In the genomic region with DNA sequence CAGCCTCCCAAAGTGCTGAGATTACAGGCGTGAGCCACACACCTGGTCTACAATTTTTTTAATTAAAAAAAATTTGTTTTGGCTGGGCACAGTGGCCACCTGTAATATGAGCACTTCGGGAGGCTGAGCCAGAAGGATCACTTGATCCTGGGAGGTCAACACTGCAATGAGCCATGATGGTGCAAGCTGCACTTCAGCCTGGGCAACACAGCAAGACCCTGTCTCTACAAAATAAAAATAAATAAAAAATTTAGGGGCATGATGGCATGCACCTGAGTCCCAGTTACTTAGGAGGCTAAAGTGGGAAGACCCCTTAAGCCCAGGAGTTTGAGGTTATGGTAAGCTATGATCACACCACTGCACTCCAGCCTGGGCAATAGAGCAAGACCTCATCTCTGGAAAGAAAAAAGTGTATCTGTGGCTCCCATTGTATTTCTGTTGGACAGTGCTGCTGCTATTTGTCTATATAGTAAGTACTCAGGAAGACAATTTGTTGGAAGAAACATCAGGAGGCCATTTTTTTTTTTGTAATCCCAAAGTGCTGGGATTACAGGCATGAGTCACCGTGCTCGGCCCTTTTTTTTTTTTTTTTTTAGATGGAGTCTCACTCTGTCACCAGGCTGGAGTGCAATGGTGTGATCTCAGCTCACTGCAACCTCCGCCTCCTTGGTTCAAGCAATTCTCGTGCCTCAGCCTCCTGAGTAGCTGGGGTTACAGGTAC, we compare ENCODE assay signal across 28 cellular contexts. TPM values are rescaled to one million over a fixed set of nuclear protein-coding genes. Genes with fewer than 3 reads are reported as not detected.
DNase-seq lines count a peak whose midpoint lies in the region; ATAC-seq, FAIRE-seq and TF ChIP-seq lines count a peak whose summit lies in the region.
"Had no signal": no experiment of that assay in that cellular context is flagged by ENCODE, and none has a peak within 500 bp of the region (broad histone marks: within the 10 kb centered on the region; RNA-seq: fewer than 3 reads in every experiment).

No MANE protein-coding gene starts in this region.

- BruUV-seq in K562 (replicated peaks; lab: Mats Ljungman, UMichigan) = no TSS peak

- no peak for TF ChIP-seq RAD21 in K562 (CRISPR knock-in tag; conservative IDR thresholded peaks at IDR 0.05 in 1 of 2, IDR thresholded peaks at IDR 0.05 in 1 of 2)

- H3K9ac ChIP-seq in OCI-LY3 (ENCODE audit: low read length) = peak overlapping the region; percentile 70; the same call in 1 of the 2 replicates
- no peak overlapping the region for H3K9ac ChIP-seq in K562 (ENCODE audit: insufficient read depth in 1 of 2, low read depth in 2 of 2, low read length in 2 of 2)

- H3K4me3 ChIP-seq in OCI-LY3 (ENCODE audit: low read length) (no peak overlapping the region), K562 (no peak overlapping the region), osteoblast (ENCODE audit: insufficient read depth, low read length) (no peak overlapping the region)
- H3K4me3 ChIP-seq: left lung, prostate gland, sigmoid colon, suprapubic skin had no signal

- CTCF ChIA-PET in K562 (lab: Yijun Ruan, JAX; ENCODE audit: low intra/inter-chr PET ratio) = no interaction called here

- FAIRE-seq in K562 (lab: Jason Lieb, UNC) = no peak
- FAIRE-seq: D721Med, H1, islet of Langerhans had no signal

- intact Hi-C loops in K562 (cut with micrococcal nuclease) = no loop called here

- no peaks in the 10 kb centered on the region for H3K9me1 ChIP-seq in K562 (ENCODE audit: control insufficient read depth, insufficient read depth, low read length)

- TF ChIP-seq POLR2A in K562 (conservative IDR thresholded peaks at IDR 0.05) = no peak

- POLR2A ChIA-PET in K562 (lab: Yijun Ruan, JAX) = no interaction called here

- H3K9me3 ChIP-seq in OCI-LY3 (ENCODE audit: insufficient read depth, low read length) (no peaks in the 10 kb centered on the region), K562 (replicated peaks; ENCODE audit: control insufficient read depth, insufficient read depth, low read depth, low read length) (no peaks in the 10 kb centered on the region), osteoblast (ENCODE audit: low read depth, low read length) (no peaks in the 10 kb centered on the region)
- H3K9me3 ChIP-seq: left lung, prostate gland, sigmoid colon, suprapubic skin had no signal

- H3K4me2 ChIP-seq in OCI-LY3 (ENCODE audit: low read length) = 0 out of 2 replicates have a peak overlapping the region, but pooled peaks have one; percentile 61
- H3K4me2 ChIP-seq in K562 (ENCODE audit: insufficient read depth, low read length) = no peak overlapping the region
- peak overlapping the region; percentile 71 for H3K4me2 ChIP-seq in osteoblast (ENCODE audit: insufficient read depth, low read length)

- WGBS in K562 (ENCODE audit: insufficient coverage, low coverage, missing lambda C conversion rate) = 31% methylated on average over 5 of the region's 6 CpGs

- H2AFZ ChIP-seq in OCI-LY3 (ENCODE audit: low read depth, low read length) (no peak overlapping the region), K562 (ENCODE audit: low read depth, low read length) (no peak overlapping the region), osteoblast (ENCODE audit: low read length) (no peak overlapping the region)

- DNase-seq in EL = peak; percentile 33
- no peak for DNase-seq in K562 (ENCODE audit: extremely low read depth in 1 of 4, low spot score in 3 of 4)
- no peak for DNase-seq in osteoblast (ENCODE audit: insufficient read length, low spot score, missing footprints)
- DNase-seq in COR-L47 (lab: John Stamatoyannopoulos, UW) = no peak
- DNase-seq in NCI-H1417 (lab: John Stamatoyannopoulos, UW) = no peak
- DNase-seq: activated CD4-positive, alpha-beta T cell treated with anti-CD3 and anti-CD28 coated beads for 48 hours; activated T-cell treated with anti-CD3 and anti-CD28 coated beads, Interleukin-2, amount 50 U/mL, for 72 hours; anterior cingulate cortex; glutamatergic neuron; KG1; left lung; mesendoderm; MM.1S; NCI-H1417 treated with DMSO at 0.1 percent for 48 hours; NCI-H2081 treated with DMSO at 0.1 percent for 48 hours; OCI-M1; sigmoid colon; stimulated activated CD4-positive, alpha-beta T cell treated with anti-CD3 and anti-CD28 coated beads, Interleukin-15, amount 100 ng/mL, for 24 hours; stimulated activated naive CD4-positive, alpha-beta T cell had no signal

- H3K27me3 ChIP-seq in OCI-LY3 (ENCODE audit: low read depth, low read length) (no peaks in the 10 kb centered on the region), K562 (ENCODE audit: control insufficient read depth in 2 of 2, insufficient read depth in 2 of 2, low read length in 2 of 2) (no peaks in the 10 kb centered on the region), osteoblast (ENCODE audit: insufficient read depth, low read length) (no peaks in the 10 kb centered on the region)
- H3K27me3 ChIP-seq: left lung, sigmoid colon, suprapubic skin had no signal

- no peak for TF ChIP-seq EP300 in K562 (IDR thresholded peaks at IDR 0.05; ENCODE audit: low read length)

- H3K27ac ChIP-seq in OCI-LY3 (ENCODE audit: low read length) (peak overlapping the region; percentile 94), K562 (ENCODE audit: extremely low read depth, low read depth, low read length) (no peak overlapping the region), osteoblast (ENCODE audit: low read depth, low read length) (peak overlapping the region; percentile 91)
- H3K27ac ChIP-seq: C4-2B, prostate gland, suprapubic skin had no signal

- no peaks in the 10 kb centered on the region for H4K20me1 ChIP-seq in OCI-LY3 (ENCODE audit: insufficient read depth, low read length)
- H4K20me1 ChIP-seq in K562 (replicated peaks; ENCODE audit: control insufficient read depth, insufficient read depth, low read length) = no peaks in the 10 kb centered on the region
- H4K20me1 ChIP-seq in osteoblast (ENCODE audit: insufficient read depth, low read length) = no peaks in the 10 kb centered on the region

- in situ Hi-C loops in K562 (cut with MboI) = no loop called here

- no peaks in the 10 kb centered on the region for H3K79me2 ChIP-seq in OCI-LY3 (ENCODE audit: low read length)
- no peaks in the 10 kb centered on the region for H3K79me2 ChIP-seq in K562 (ENCODE audit: control insufficient read depth, insufficient read depth, low read length)
- H3K79me2 ChIP-seq in osteoblast (ENCODE audit: insufficient read depth, low read length) = no peaks in the 10 kb centered on the region

- H3K4me1 ChIP-seq in OCI-LY3 (ENCODE audit: low read length) (peaks cover 80% of the 10 kb centered on the region), K562 (replicated peaks in 1 of 2; ENCODE audit: control insufficient read depth in 2 of 2, insufficient read depth in 2 of 2, low read length in 2 of 2) (peaks cover 5 to 6% of the 10 kb centered on the region in 2 experiments; a peak in 3 of 5 replicates), osteoblast (ENCODE audit: insufficient read depth, low read length) (peaks cover 27% of the 10 kb centered on the region)
- H3K4me1 ChIP-seq: prostate gland, sigmoid colon had no signal

- TF ChIP-seq CTCF in OCI-LY3 (IDR thresholded peaks at IDR 0.05; ENCODE audit: low read depth, low read length) = no peak
- no peak for TF ChIP-seq CTCF in K562 (IDR thresholded peaks at IDR 0.05 in 2 of 3, conservative IDR thresholded peaks at IDR 0.05 in 1 of 3; ENCODE audit: insufficient read depth in 2 of 3, low read depth in 1 of 3, low read length in 3 of 3)
- TF ChIP-seq CTCF in osteoblast (IDR thresholded peaks at IDR 0.05; ENCODE audit: extremely low read depth, low read depth, low read length) = no peak

- ATAC-seq in K562 (no peak), GM18870 (IDR thresholded peaks at IDR 0.05; ENCODE audit: unreplicated experiment) (no peak), HG03521 (IDR thresholded peaks at IDR 0.05; ENCODE audit: unreplicated experiment) (no peak)

- H3K36me3 ChIP-seq in OCI-LY3 (replicated peaks; ENCODE audit: low read depth, low read length) = no peaks in the 10 kb centered on the region
- no peaks in the 10 kb centered on the region for H3K36me3 ChIP-seq in K562 (ENCODE audit: control insufficient read depth, insufficient read depth, low read length)
- H3K36me3 ChIP-seq in osteoblast (ENCODE audit: insufficient read depth, low read length) = no peaks in the 10 kb centered on the region
- H3K36me3 ChIP-seq: left lung, prostate gland, sigmoid colon, suprapubic skin had no signal

TF ChIP-seq in K562, 482 proteins besides CTCF, POLR2A, EP300 and RAD21 (continues in another document):
- TF ChIP-seq ZNF384 (IDR thresholded peaks at IDR 0.05; ENCODE audit: low read depth, low read length) (peak; percentile 70; the same call in 1 of the 2 replicates), ZNF445 (CRISPR knock-in tag; IDR thresholded peaks at IDR 0.05; ENCODE audit: low read depth) (no peak)

RNA-seq across cellular contexts. Expression of gene SH3BP5, which starts 27.5 kb away (rescaled TPM):
- 17.8 and 19.2 TPM in 2 replicates for total RNA-seq in K562 (2011; cell fraction: chromatin; rRNA removed; ENCODE audit: low replicate concordance)
- 10.1 and 13.8 TPM in 2 replicates for total RNA-seq in K562 (2011; cell fraction: nucleolus; rRNA removed)
- total RNA-seq in K562 (2011; cell fraction: nucleoplasm; rRNA removed) = 11.7 and 17.1 TPM in 2 replicates
- total RNA-seq in K562 (2014; rRNA removed) (14.9 and 17.1 TPM in 2 replicates), K562 (2014; rRNA removed; fragmentation: Illumina TruSeq; extraction: Trizol) (13.5 and 15.2 TPM in 2 replicates), K562 (2015; rRNA removed; fragmentation: Illumina TruSeq; extraction: Trizol) (12.2 and 13.5 TPM in 2 replicates), K562 (2021) (13.9 and 18.6 TPM in 2 replicates), osteoblast (65.4 and 67.3 TPM in 2 replicates)
- polyA plus RNA-seq in K562 (2011; rRNA removed) (26.2 and 29.0 TPM in 2 replicates), K562 (2014; fragmentation: Illumina TruSeq; extraction: Trizol) (22.0 and 28.0 TPM in 2 replicates), K562 (2014; fragmentation: Nextera tagmentation; extraction: Ambion mirVana) (1 to 10 TPM; 2.9 to 3.5 TPM), K562 (2014; rRNA removed) (23.4 and 24.7 TPM in 2 replicates)
- polyA plus RNA-seq in K562 (2011; cell fraction: cytosol; rRNA removed) = 19.8 and 19.9 TPM in 2 replicates
- 18.5 and 19.8 TPM in 2 replicates for polyA plus RNA-seq in K562 (2011; cell fraction: nucleus; rRNA removed)
- polyA plus RNA-seq in K562 (2012) = 20.4 and 27.0 TPM in 2 replicates
- 15.7 and 16.1 TPM in 2 replicates for polyA minus RNA-seq in K562 (2011; rRNA and poly(A)+ RNA removed)
- polyA minus RNA-seq in K562 (2011; cell fraction: cytosol; rRNA and poly(A)+ RNA removed) = 12.2 and 14.1 TPM in 2 replicates
- 8.8 and 12.4 TPM in 2 replicates for polyA minus RNA-seq in K562 (2011; cell fraction: nucleus; rRNA and poly(A)+ RNA removed)
